Comparison of ENCODE assay signal across 15 cellular contexts in the genomic region with DNA sequence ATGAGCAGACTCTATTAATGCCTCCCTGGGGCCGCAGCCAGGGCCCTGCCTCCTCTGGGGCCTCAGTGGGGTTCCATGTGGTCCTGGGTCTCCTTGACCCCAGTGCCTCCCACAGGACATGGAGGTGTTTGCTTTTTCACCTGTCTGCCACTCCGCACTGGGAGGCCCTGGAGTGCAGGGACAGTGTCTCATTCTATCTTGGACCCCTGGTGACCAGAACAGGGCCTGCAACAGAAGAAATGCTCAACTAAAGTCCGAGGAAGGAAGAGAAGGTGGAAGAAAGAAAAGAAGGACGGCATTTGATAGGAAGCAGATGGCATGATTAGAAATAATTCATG.
DNase-seq lines count a peak whose midpoint lies in the region; ATAC-seq, FAIRE-seq and TF ChIP-seq lines count a peak whose summit lies in the region.
"Had no signal": no experiment of that assay in that cellular context is flagged by ENCODE, and none has a peak within 500 bp of the region (broad histone marks: within the 10 kb centered on the region; RNA-seq: fewer than 3 reads in every experiment).

No MANE protein-coding gene starts in this region.

- no peak overlapping the region for H3K56ac ChIP-seq in mesendoderm (ENCODE audit: low read length)

- no peak overlapping the region for H3K27ac Mint-ChIP-seq in progenitor cell of endocrine pancreas
- H3K27ac Mint-ChIP-seq: B cell; CD8-positive, alpha-beta T cell had no signal

- TF ChIP-seq RAD21 in HepG2 (CRISPR knock-in tag; IDR thresholded peaks at IDR 0.05), result no peak

- POLR2A ChIA-PET in HepG2 (lab: Yijun Ruan, JAX), result no interaction called here

- in situ Hi-C loops in HepG2 (cut with HindIII; ENCODE audit: extremely low pct_ligation_motif_present, low pct_unique_long_range_greater_than_20kb), result no loop called here

- TF ChIP-seq CTCF in HepG2 (CRISPR knock-in tag; IDR thresholded peaks at IDR 0.05), result no peak
- TF ChIP-seq CTCF in right lobe of liver (IDR thresholded peaks at IDR 0.05), result no peak
- peak; percentile 6 for TF ChIP-seq CTCF in GM12873 (IDR thresholded peaks at IDR 0.05; ENCODE audit: insufficient read depth, low read depth, low read length, missing control alignments)
- TF ChIP-seq CTCF in progenitor cell of endocrine pancreas (IDR thresholded peaks at IDR 0.05; ENCODE audit: unreplicated experiment), result peak; percentile 7

- WGBS in HepG2 (ENCODE audit: low lambda C conversion rate), result 53% methylated on average over 4 of the region's 4 CpGs
- WGBS in right lobe of liver (ENCODE audit: insufficient coverage, low coverage, low lambda C conversion rate, missing lambda C conversion rate), result 83% methylated on average over 4 of the region's 4 CpGs
- no CpG with 5 or more reads among the region's 4 CpGs for WGBS in mesendoderm (ENCODE audit: extremely low coverage, insufficient coverage, low lambda C conversion rate)

- H3K27ac ChIP-seq in HepG2 (ENCODE audit: extremely low read length, insufficient read depth, low read length), result no peak overlapping the region
- H3K27ac ChIP-seq in right lobe of liver, result no peak overlapping the region
- H3K27ac ChIP-seq in epithelial cell of prostate, result peak overlapping the region; percentile 84
- H3K27ac ChIP-seq in mesendoderm (ENCODE audit: low read depth, low read length), result no peak overlapping the region
- H3K27ac ChIP-seq: BLaER1 treated with 17β-estradiol and CSF1 and Interleukin-3, amounts not matched to agents 10 nM and 100 nM; GM23248 had no signal

- no peaks in the 10 kb centered on the region for H3K79me1 ChIP-seq in mesendoderm (ENCODE audit: low read length)

- no peak for TF ChIP-seq POLR2A in HepG2 (IDR thresholded peaks at IDR 0.05; ENCODE audit: insufficient read depth in 1 of 2, low read depth in 2 of 2, low read length in 2 of 2)
- TF ChIP-seq POLR2A in right lobe of liver (IDR thresholded peaks at IDR 0.05), result no peak

- DNase-seq in HepG2 (ENCODE audit: low spot score), result no peak
- DNase-seq in right lobe of liver, result no peak
- DNase-seq in epithelial cell of prostate (ENCODE audit: low read depth, low spot score), result no peak
- no peak for DNase-seq in progenitor cell of endocrine pancreas (ENCODE audit: low spot score, unreplicated experiment)
- DNase-seq in mesendoderm, result no peak
- DNase-seq: Caco-2 had no signal

- peak; percentile 72 for ATAC-seq in HepG2
- ATAC-seq in right lobe of liver, result no peak
- ATAC-seq in HG03520 (IDR thresholded peaks at IDR 0.05; ENCODE audit: unreplicated experiment), result no peak
- ATAC-seq: CD8-positive, alpha-beta T cell had no signal

- intact Hi-C loops in HepG2 (cut with micrococcal nuclease; ENCODE audit: unreplicated experiment), result no loop called here
- intact Hi-C loops in right lobe of liver (cut with DNase I), result loop anchor here in 1 of 2 donors (10.0 kb wide), 1 partner anchor 772 kb away; no protein-coding TSS in a partner anchor

- CTCF ChIA-PET in HepG2 (lab: Yijun Ruan, JAX; ENCODE audit: low intra/inter-chr PET ratio, low total read pairs), result no interaction called here

- no peaks in the 10 kb centered on the region for H3K36me3 Mint-ChIP-seq in progenitor cell of endocrine pancreas (ENCODE audit: insufficient read depth)
- H3K36me3 Mint-ChIP-seq: CD8-positive, alpha-beta T cell had no signal

- H3K4me1 ChIP-seq in HepG2 (ENCODE audit: insufficient read depth, low read length) (peaks cover under 1% of the 10 kb centered on the region; the same call in 1 of the 2 replicates), right lobe of liver (no peaks in the 10 kb centered on the region), mesendoderm (ENCODE audit: control insufficient read depth, low read depth, low read length) (no peaks in the 10 kb centered on the region)
- H3K4me1 ChIP-seq: BLaER1 treated with 17β-estradiol and CSF1 and Interleukin-3, amounts not matched to agents 10 nM and 100 nM; Caco-2; HAP-1 had no signal

- H4K5ac ChIP-seq in mesendoderm (ENCODE audit: low read length), result no peak overlapping the region

- H3K27me3 ChIP-seq in HepG2 (ENCODE audit: control insufficient read depth in 1 of 2, insufficient read depth in 2 of 2, low read length in 2 of 2) (no peaks in the 10 kb centered on the region; a peak in 1 of 5 replicates), right lobe of liver (no peaks in the 10 kb centered on the region), mesendoderm (ENCODE audit: insufficient read depth, low read length, poor library complexity) (no peaks in the 10 kb centered on the region)
- H3K27me3 ChIP-seq: BLaER1 treated with 17β-estradiol and CSF1 and Interleukin-3, amounts not matched to agents 10 nM and 100 nM had no signal

- H3K9me3 ChIP-seq in HepG2 (ENCODE audit: low read length) (no peaks in the 10 kb centered on the region), right lobe of liver (no peaks in the 10 kb centered on the region)
- H3K9me3 ChIP-seq: BLaER1 treated with 17β-estradiol and CSF1 and Interleukin-3, amounts not matched to agents 10 nM and 100 nM; Caco-2; HAP-1 had no signal

- TF ChIP-seq EP300 in HepG2 (IDR thresholded peaks at IDR 0.05; ENCODE audit: low read depth in 2 of 2, low read length in 2 of 2) (no peak), HepG2 (CRISPR knock-in tag; IDR thresholded peaks at IDR 0.05; ENCODE audit: borderline replicate concordance) (no peak)

- H2BK15ac ChIP-seq in mesendoderm (replicated peaks; ENCODE audit: low read depth), result no peak overlapping the region

- H2BK120ac ChIP-seq in mesendoderm (ENCODE audit: low read depth, low read length), result no peak overlapping the region

- no peaks in the 10 kb centered on the region for H3K4me1 Mint-ChIP-seq in progenitor cell of endocrine pancreas (ENCODE audit: low read depth)
- H3K4me1 Mint-ChIP-seq: B cell had no signal

- no peak overlapping the region for H3K4me3 ChIP-seq in HepG2 (replicated peaks in 1 of 3; ENCODE audit: insufficient read depth in 1 of 3, low read depth in 2 of 3, low read length in 3 of 3)
- H3K4me3 ChIP-seq in right lobe of liver, result no peak overlapping the region
- no peak overlapping the region for H3K4me3 ChIP-seq in mesendoderm (ENCODE audit: low read length)
- H3K4me3 ChIP-seq: BLaER1 treated with 17β-estradiol and CSF1 and Interleukin-3, amounts not matched to agents 10 nM and 100 nM; GM23248; HAP-1 had no signal

- BruUV-seq in HepG2 (replicated peaks; lab: Mats Ljungman, UMichigan), result no TSS peak

- no peak overlapping the region for H2BK5ac ChIP-seq in mesendoderm (ENCODE audit: low read length)

- H4K8ac ChIP-seq in mesendoderm (ENCODE audit: low read depth, low read length), result no peak overlapping the region

- H3K23ac ChIP-seq in mesendoderm (ENCODE audit: low read length), result no peak overlapping the region

- H4K20me1 ChIP-seq in HepG2 (ENCODE audit: insufficient read depth, low read length), result no peaks in the 10 kb centered on the region
- H4K20me1 ChIP-seq: BLaER1 treated with 17β-estradiol and CSF1 and Interleukin-3, amounts not matched to agents 10 nM and 100 nM had no signal

- peaks cover 6% of the 10 kb centered on the region for H3K27me3 Mint-ChIP-seq in progenitor cell of endocrine pancreas

- H3K4me3 Mint-ChIP-seq in progenitor cell of endocrine pancreas (ENCODE audit: low read depth), result no peak overlapping the region
- H3K4me3 Mint-ChIP-seq: B cell; CD8-positive, alpha-beta T cell had no signal

- no peak overlapping the region for H2AFZ ChIP-seq in HepG2 (ENCODE audit: low read length)
- H2AFZ ChIP-seq: GM23248 had no signal

- no peak for FAIRE-seq in HepG2 (lab: Jason Lieb, UNC)
- FAIRE-seq: D721Med, G401.6 had no signal

- no peak overlapping the region for H3K4ac ChIP-seq in mesendoderm (ENCODE audit: low read depth, low read length)

- no peak overlapping the region for H3K18ac ChIP-seq in mesendoderm (ENCODE audit: low read length)

- H3K9ac ChIP-seq in HepG2 (ENCODE audit: insufficient read depth, low read depth, low read length) (no peak overlapping the region), mesendoderm (ENCODE audit: low read length) (no peak overlapping the region)
- H3K9ac ChIP-seq: BLaER1 treated with 17β-estradiol and CSF1 and Interleukin-3, amounts not matched to agents 10 nM and 100 nM; GM23248 had no signal

- H2AK5ac ChIP-seq in mesendoderm (ENCODE audit: low read length), result no peak overlapping the region

- H3K36me3 ChIP-seq in HepG2 (replicated peaks in 1 of 2; ENCODE audit: control insufficient read depth in 1 of 2, insufficient read depth in 2 of 2, low read length in 2 of 2) (no peaks in the 10 kb centered on the region), right lobe of liver (no peaks in the 10 kb centered on the region), mesendoderm (ENCODE audit: control insufficient read depth, insufficient read depth, low read length) (no peaks in the 10 kb centered on the region)
- H3K36me3 ChIP-seq: BLaER1 treated with 17β-estradiol and CSF1 and Interleukin-3, amounts not matched to agents 10 nM and 100 nM; HAP-1 had no signal

- no peaks in the 10 kb centered on the region for H3K9me3 Mint-ChIP-seq in progenitor cell of endocrine pancreas (ENCODE audit: low read depth)
- H3K9me3 Mint-ChIP-seq: CD8-positive, alpha-beta T cell had no signal

- no peak overlapping the region for H3K4me2 ChIP-seq in HepG2 (ENCODE audit: low read depth, low read length)
- no peak overlapping the region for H3K4me2 ChIP-seq in mesendoderm (ENCODE audit: low read length)
- H3K4me2 ChIP-seq: BLaER1 treated with 17β-estradiol and CSF1 and Interleukin-3, amounts not matched to agents 10 nM and 100 nM had no signal

- no peaks in the 10 kb centered on the region for H3K79me2 ChIP-seq in HepG2 (ENCODE audit: insufficient read depth, low read length)
- no peaks in the 10 kb centered on the region for H3K79me2 ChIP-seq in mesendoderm (ENCODE audit: control insufficient read depth, insufficient read depth, low read length)

TF ChIP-seq in HepG2, 621 proteins besides CTCF, POLR2A, EP300 and RAD21 (continues in another document):
- TF ChIP-seq ZNF3 (CRISPR knock-in tag; IDR thresholded peaks at IDR 0.05), result no peak
- TF ChIP-seq, protein P1, sequence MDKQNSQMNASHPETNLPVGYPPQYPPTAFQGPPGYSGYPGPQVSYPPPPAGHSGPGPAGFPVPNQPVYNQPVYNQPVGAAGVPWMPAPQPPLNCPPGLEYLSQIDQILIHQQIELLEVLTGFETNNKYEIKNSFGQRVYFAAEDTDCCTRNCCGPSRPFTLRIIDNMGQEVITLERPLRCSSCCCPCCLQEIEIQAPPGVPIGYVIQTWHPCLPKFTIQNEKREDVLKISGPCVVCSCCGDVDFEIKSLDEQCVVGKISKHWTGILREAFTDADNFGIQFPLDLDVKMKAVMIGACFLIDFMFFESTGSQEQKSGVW (CRISPR knock-in tag; IDR thresholded peaks at IDR 0.05; ENCODE audit: borderline replicate concordance), result no peak

Comparison
In these comparisons a context has a peak if more than half of its experiments do, and no peak if none do; other contexts are left out.
1. CTCF ChIP-seq: peak in GM12873 (single experiment) and progenitor cell of endocrine pancreas (single experiment); none in HepG2 (single experiment) and right lobe of liver (0 of 4).